Comparison of ENCODE assay signal across 2 cellular contexts in the genomic region with DNA sequence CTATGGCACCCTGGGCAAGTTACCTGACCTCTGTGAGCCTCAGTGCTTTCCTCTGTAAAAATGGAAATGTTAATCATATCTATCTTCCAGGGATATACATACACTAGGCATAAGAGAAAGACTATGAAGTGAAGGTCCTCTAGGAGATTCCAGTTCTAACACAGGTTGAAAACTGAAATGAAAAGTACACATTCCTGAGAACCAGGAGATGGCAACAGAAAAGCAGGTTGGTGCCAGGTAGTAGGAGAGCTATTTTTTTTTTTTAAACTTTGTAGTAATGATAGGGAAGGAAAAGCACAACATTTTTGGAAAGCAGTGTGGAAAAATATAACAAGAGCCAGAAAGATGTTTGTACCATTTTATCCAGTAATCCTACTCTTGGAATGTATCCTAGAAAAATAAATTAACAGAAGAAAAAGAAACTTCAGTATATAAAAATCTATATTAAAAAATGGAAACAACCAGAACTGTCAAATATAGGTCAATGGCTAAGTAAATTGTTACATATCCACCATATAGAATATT.
TF ChIP-seq lines count a peak whose summit lies in the region.

No MANE protein-coding gene starts in this region.

TF ChIP-seq in IMR-90, 13 proteins besides CTCF, POLR2A, EP300 and RAD21:
- TF ChIP-seq RFX5 (IDR thresholded peaks at IDR 0.05; ENCODE audit: low read depth, low read length) (no peak), MAFK (IDR thresholded peaks at IDR 0.05; ENCODE audit: low read depth, low read length) (no peak), SMC3 (IDR thresholded peaks at IDR 0.05; ENCODE audit: low read depth, low read length) (no peak), BHLHE40 (IDR thresholded peaks at IDR 0.05; ENCODE audit: low read depth, low read length) (no peak), CEBPB (IDR thresholded peaks at IDR 0.05; ENCODE audit: low read depth, low read length) (no peak), CHD1 (IDR thresholded peaks at IDR 0.05; ENCODE audit: low read depth, low read length) (no peak), NFE2L2 (IDR thresholded peaks at IDR 0.05; ENCODE audit: low read depth, low read length) (no peak)

TF ChIP-seq in H1, 55 proteins besides CTCF, POLR2A, EP300 and RAD21:
- TF ChIP-seq TAF1 (IDR thresholded peaks at IDR 0.05; ENCODE audit: low read depth, low read length) (no peak), KDM4A (IDR thresholded peaks at IDR 0.05; ENCODE audit: low read depth, low read length, severe bottlenecking) (no peak), ATF2 (IDR thresholded peaks at IDR 0.05; ENCODE audit: low read length) (no peak), JUN (IDR thresholded peaks at IDR 0.05; ENCODE audit: low read depth, low read length) (no peak), JUND (IDR thresholded peaks at IDR 0.05; ENCODE audit: low read length) (no peak), CHD1 (IDR thresholded peaks at IDR 0.05; ENCODE audit: low read depth, low read length) (no peak), TAF7 (optimal IDR thresholded peaks at IDR 0.05; ENCODE audit: borderline replicate concordance, low read depth, low read length) (no peak), CREB1 (IDR thresholded peaks at IDR 0.05) (no peak), SRF (IDR thresholded peaks at IDR 0.05; ENCODE audit: low read depth, low read length) (no peak), POLR2AphosphoS5 (IDR thresholded peaks at IDR 0.05; ENCODE audit: low read depth, low read length) (no peak), KDM1A (IDR thresholded peaks at IDR 0.05; ENCODE audit: borderline replicate concordance, low read length) (no peak), SAP30 (IDR thresholded peaks at IDR 0.05; ENCODE audit: insufficient read depth, insufficient replicate concordance, low read length) (no peak)
- TF ChIP-seq, protein P1, sequence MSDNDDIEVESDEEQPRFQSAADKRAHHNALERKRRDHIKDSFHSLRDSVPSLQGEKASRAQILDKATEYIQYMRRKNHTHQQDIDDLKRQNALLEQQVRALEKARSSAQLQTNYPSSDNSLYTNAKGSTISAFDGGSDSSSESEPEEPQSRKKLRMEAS (IDR thresholded peaks at IDR 0.05): no peak
